ENCODE assay signal across 27 cellular contexts in genomic region chr9:76191493-76191892, GRCh38.
"Had no signal": no experiment of that assay in that cellular context is flagged by ENCODE, and none has a peak within 500 bp of the region (broad histone marks: within the 10 kb centered on the region; RNA-seq: fewer than 3 reads in every experiment).

No MANE protein-coding gene starts in this region.

- H3K27ac ChIP-seq: body of pancreas, epithelial cell of prostate had no signal

- ATAC-seq: activated CD4-positive, alpha-beta T cell treated with anti-CD3 and anti-CD28 coated beads for 36 hours; activated CD8-positive, alpha-beta memory T cell treated with anti-CD3 and anti-CD28 coated beads, Interleukin-2, amount 10 ng/mL, durations not matched to agents 7 days and 5 days; activated CD8-positive, alpha-beta T cell treated with anti-CD3 and anti-CD28 coated beads, Interleukin-2, amount 10 ng/mL, durations not matched to agents 7 days and 5 days; body of pancreas had no signal

- H3K27me3 ChIP-seq: body of pancreas had no signal

- H3K27ac Mint-ChIP-seq: activated CD4-positive, alpha-beta memory T cell treated with anti-CD3 and anti-CD28 coated beads for 36 hours; activated CD4-positive, alpha-beta T cell treated with anti-CD3 and anti-CD28 coated beads for 36 hours; activated CD4-positive, alpha-beta T cell treated with anti-CD3 and anti-CD28 coated beads, Interleukin-2, amount 10 ng/mL, durations not matched to agents 24 days and 14 days; activated CD8-positive, alpha-beta memory T cell treated with anti-CD3 and anti-CD28 coated beads, Interleukin-2, amount 10 ng/mL, durations not matched to agents 7 days and 5 days; activated CD8-positive, alpha-beta T cell treated with anti-CD3 and anti-CD28 coated beads, Interleukin-2, amount 10 ng/mL, durations not matched to agents 7 days and 5 days; activated naive CD8-positive, alpha-beta T cell; activated T-helper 17 cell treated with anti-CD3 and anti-CD28 coated beads, Interleukin-2, amount 50 U/mL, for 72 hours had no signal

- FAIRE-seq: colon, endometrium, frontal cortex had no signal

- H3K9me3 Mint-ChIP-seq: activated CD4-positive, alpha-beta memory T cell treated with anti-CD3 and anti-CD28 coated beads for 36 hours; activated CD4-positive, alpha-beta T cell treated with anti-CD3 and anti-CD28 coated beads, Interleukin-2, amount 10 ng/mL, durations not matched to agents 24 days and 14 days had no signal

- H3K4me3 ChIP-seq: body of pancreas had no signal

- DNase-seq: activated CD4-positive, alpha-beta memory T cell treated with anti-CD3 and anti-CD28 coated beads for 36 hours; activated CD4-positive, alpha-beta T cell treated with anti-CD3 and anti-CD28 coated beads for 36 hours; activated CD4-positive, alpha-beta T cell treated with anti-CD3 and anti-CD28 coated beads, Interleukin-2, amount 10 ng/mL, durations not matched to agents 24 days and 14 days; activated CD4-positive, CD25-positive, alpha-beta regulatory T cell; activated CD4-positive, CD25-positive, alpha-beta regulatory T cell treated with anti-CD3 and anti-CD28 coated beads, Interleukin-2, amount 50 U/mL, for 72 hours; activated CD8-positive, alpha-beta memory T cell treated with anti-CD3 and anti-CD28 coated beads, Interleukin-2, amount 10 ng/mL, durations not matched to agents 7 days and 5 days; activated CD8-positive, alpha-beta memory T cell treated with anti-CD3 and anti-CD28 coated beads, Interleukin-2, amount 50 U/mL, for 4 hours; activated CD8-positive, alpha-beta T cell treated with anti-CD3 and anti-CD28 coated beads, Interleukin-2, amount 10 ng/mL, durations not matched to agents 7 days and 5 days; activated effector memory CD4-positive, alpha-beta T cell treated with Interleukin-2 at 50 U/mL for 16 hours; activated gamma-delta T cell treated with Interleukin-2 at 50 U/mL for 16 hours; activated naive CD4-positive, alpha-beta T cell treated with anti-CD3 and anti-CD28 coated beads, Interleukin-2, amount 50 U/mL, for 16 hours; activated naive CD4-positive, alpha-beta T cell treated with Interleukin-2 at 50 U/mL for 16 hours; activated T-cell treated with anti-CD3 and anti-CD28 coated beads, Interleukin-2, amount 50 U/mL, for 1 hour; amniotic stem cell; anterior cingulate cortex; body of pancreas; caudate nucleus; effector CD8-positive, alpha-beta T cell; foreskin fibroblast; head of caudate nucleus; T-helper 2 cell had no signal

- H3K4me1 Mint-ChIP-seq: activated CD4-positive, alpha-beta T cell treated with anti-CD3 and anti-CD28 coated beads for 36 hours; activated CD4-positive, alpha-beta T cell treated with anti-CD3 and anti-CD28 coated beads, Interleukin-2, amount 10 ng/mL, durations not matched to agents 24 days and 14 days; activated CD8-positive, alpha-beta memory T cell treated with anti-CD3 and anti-CD28 coated beads, Interleukin-2, amount 10 ng/mL, durations not matched to agents 7 days and 5 days had no signal

- H3K4me1 ChIP-seq: body of pancreas had no signal

- H3K4me3 Mint-ChIP-seq: activated CD4-positive, alpha-beta memory T cell treated with anti-CD3 and anti-CD28 coated beads for 36 hours; activated CD4-positive, alpha-beta T cell treated with anti-CD3 and anti-CD28 coated beads for 36 hours; activated CD4-positive, alpha-beta T cell treated with anti-CD3 and anti-CD28 coated beads, Interleukin-2, amount 10 ng/mL, durations not matched to agents 24 days and 14 days; activated CD8-positive, alpha-beta memory T cell treated with anti-CD3 and anti-CD28 coated beads, Interleukin-2, amount 10 ng/mL, durations not matched to agents 7 days and 5 days; activated CD8-positive, alpha-beta T cell treated with anti-CD3 and anti-CD28 coated beads, Interleukin-2, amount 10 ng/mL, durations not matched to agents 7 days and 5 days; activated naive CD8-positive, alpha-beta T cell; activated T-helper 17 cell treated with anti-CD3 and anti-CD28 coated beads, Interleukin-2, amount 50 U/mL, for 72 hours had no signal

- H3K36me3 Mint-ChIP-seq: activated CD8-positive, alpha-beta memory T cell treated with anti-CD3 and anti-CD28 coated beads, Interleukin-2, amount 10 ng/mL, durations not matched to agents 7 days and 5 days had no signal

- H3K9me3 ChIP-seq: body of pancreas had no signal

- H3K27me3 Mint-ChIP-seq: activated CD4-positive, alpha-beta memory T cell treated with anti-CD3 and anti-CD28 coated beads for 36 hours; activated CD4-positive, alpha-beta T cell treated with anti-CD3 and anti-CD28 coated beads for 36 hours; activated CD4-positive, alpha-beta T cell treated with anti-CD3 and anti-CD28 coated beads, Interleukin-2, amount 10 ng/mL, durations not matched to agents 24 days and 14 days; activated CD8-positive, alpha-beta memory T cell treated with anti-CD3 and anti-CD28 coated beads, Interleukin-2, amount 10 ng/mL, durations not matched to agents 7 days and 5 days; activated naive CD8-positive, alpha-beta T cell; activated T-helper 17 cell treated with anti-CD3 and anti-CD28 coated beads, Interleukin-2, amount 50 U/mL, for 72 hours had no signal
